8 cellular contexts compared by ENCODE assay signal in genomic region chr5:157820593-157821252, GRCh38. TPM values are rescaled to one million over a fixed set of nuclear protein-coding genes. Genes with fewer than 3 reads are reported as not detected.
DNase-seq lines count a peak whose midpoint lies in the region; ATAC-seq and TF ChIP-seq lines count a peak whose summit lies in the region.

No MANE protein-coding gene starts in this region.

- H3K4me1 Mint-ChIP-seq in CD4-positive, CD25-positive, alpha-beta regulatory T cell: peaks cover 28 to 55% (median 44%) of the 10 kb centered on the region in 4 donors
- H3K4me1 Mint-ChIP-seq in GM23338 (peaks cover 25% of the 10 kb centered on the region), nephron (peaks cover 34% of the 10 kb centered on the region)

- peak in 1 of 2 donors; percentile 52 for ATAC-seq in CD4-positive, CD25-positive, alpha-beta regulatory T cell (ENCODE audit: low read depth in 2 of 2)
- ATAC-seq in GM23338 (peak; percentile 35; the same call in 1 of the 3 replicates), HG02588 (IDR thresholded peaks at IDR 0.05; ENCODE audit: unreplicated experiment) (no peak)

- no peak overlapping the region for H3K4me3 ChIP-seq in CD4-positive, CD25-positive, alpha-beta regulatory T cell (ENCODE audit: low read depth, low read length)
- H3K4me3 ChIP-seq in GM23338: no peak overlapping the region
- H3K4me3 ChIP-seq in dorsolateral prefrontal cortex: no peak overlapping the region

- peak overlapping the region in 2 of 3 donors; percentile 56 to 82 for H3K27ac Mint-ChIP-seq in CD4-positive, CD25-positive, alpha-beta regulatory T cell
- peak overlapping the region; percentile 61 for H3K27ac Mint-ChIP-seq in GM23338
- peak overlapping the region; percentile 82 to 91 (median 85) for H3K27ac Mint-ChIP-seq in nephron

- peaks cover 8% of the 10 kb centered on the region for H3K4me1 ChIP-seq in CD4-positive, CD25-positive, alpha-beta regulatory T cell (ENCODE audit: control insufficient read depth, insufficient read depth, low read length, poor library complexity, severe bottlenecking)
- peaks cover 10% of the 10 kb centered on the region for H3K4me1 ChIP-seq in GM23338 (ENCODE audit: insufficient read depth)

- peaks cover 20% of the 10 kb centered on the region for H3K36me3 Mint-ChIP-seq in CD4-positive, CD25-positive, alpha-beta regulatory T cell
- peaks cover 7% of the 10 kb centered on the region; the same call in 2 of the 3 replicates for H3K36me3 Mint-ChIP-seq in GM23338 (ENCODE audit: low read depth)
- H3K36me3 Mint-ChIP-seq in nephron (ENCODE audit: low read depth): peaks cover 11% of the 10 kb centered on the region

- H3K36me3 ChIP-seq in CD4-positive, CD25-positive, alpha-beta regulatory T cell (ENCODE audit: control insufficient read depth, insufficient read depth, low read length): peaks cover 5% of the 10 kb centered on the region
- no peaks in the 10 kb centered on the region for H3K36me3 ChIP-seq in GM23338 (ENCODE audit: insufficient read depth)

- peaks cover 20% of the 10 kb centered on the region for H4K20me1 ChIP-seq in GM23338 (replicated peaks; ENCODE audit: insufficient read depth)

- no peaks in the 10 kb centered on the region for H3K9me2 ChIP-seq in GM23338 (ENCODE audit: insufficient read depth)

- H3K4me3 Mint-ChIP-seq in CD4-positive, CD25-positive, alpha-beta regulatory T cell: no peak overlapping the region
- H3K4me3 Mint-ChIP-seq in GM23338: no peak overlapping the region
- no peak overlapping the region for H3K4me3 Mint-ChIP-seq in nephron

- TF ChIP-seq CTCF in GM23338 (conservative IDR thresholded peaks at IDR 0.05; ENCODE audit: low read depth in 2 of 2): peak; percentile 52 to 76
- TF ChIP-seq CTCF in dorsolateral prefrontal cortex (IDR thresholded peaks at IDR 0.05 in 54 of 56, conservative IDR thresholded peaks at IDR 0.05 in 2 of 56; ENCODE audit: low read depth in 1 of 56, partially characterized antibody in 56 of 56): peak; percentile 25 to 71 (median 55)
- TF ChIP-seq CTCF in nephron (IDR thresholded peaks at IDR 0.05; ENCODE audit: unreplicated experiment in 3 of 3): peak; percentile 49 to 71 (median 52)

- no peak overlapping the region for H2AFZ ChIP-seq in GM23338

- H3K9me3 ChIP-seq in CD4-positive, CD25-positive, alpha-beta regulatory T cell (ENCODE audit: control insufficient read depth in 2 of 2, low read length in 2 of 2): no peaks in the 10 kb centered on the region

- H3K27ac ChIP-seq in CD4-positive, CD25-positive, alpha-beta regulatory T cell (ENCODE audit: insufficient read depth, low read length, poor library complexity, severe bottlenecking): no peak overlapping the region
- H3K27ac ChIP-seq in GM23338 (ENCODE audit: low read depth) (no peak overlapping the region), dorsolateral prefrontal cortex (peak overlapping the region in 2 of 59 donors; percentile 16 to 33)

- H3K4me2 ChIP-seq in GM23338: no peak overlapping the region

- no peaks in the 10 kb centered on the region for H3K27me3 ChIP-seq in CD4-positive, CD25-positive, alpha-beta regulatory T cell (ENCODE audit: control insufficient read depth, insufficient read depth, low read length)
- H3K27me3 ChIP-seq in GM23338 (ENCODE audit: insufficient read depth): no peaks in the 10 kb centered on the region
- no peaks in the 10 kb centered on the region for H3K27me3 ChIP-seq in dorsolateral prefrontal cortex

- peak in 2 of 3 donors; percentile 29 to 69 for DNase-seq in CD4-positive, CD25-positive, alpha-beta regulatory T cell
- peak; percentile 75 for DNase-seq in GM23338 (ENCODE audit: low spot score)
- peak; percentile 72 for DNase-seq in OCI-M1 (lab: John Stamatoyannopoulos, UW)
- DNase-seq in dorsolateral prefrontal cortex: no peak
- no peak for DNase-seq in activated effector memory CD4-positive, alpha-beta T cell treated with anti-CD3 and anti-CD28 coated beads, Interleukin-2, amount 50 U/mL, for 16 hours
- DNase-seq in ecto neural progenitor cell (ENCODE audit: low spot score): no peak

- peaks cover 91% of the 10 kb centered on the region for H3K79me2 ChIP-seq in GM23338 (replicated peaks; ENCODE audit: insufficient read depth)

- no peaks in the 10 kb centered on the region for H3F3A ChIP-seq in GM23338 (replicated peaks; ENCODE audit: low read depth)

- H3K9me3 Mint-ChIP-seq in CD4-positive, CD25-positive, alpha-beta regulatory T cell: peaks cover 0 to 3% (median 0%) of the 10 kb centered on the region in 7 donors
- no peaks in the 10 kb centered on the region for H3K9me3 Mint-ChIP-seq in GM23338
- H3K9me3 Mint-ChIP-seq in nephron: no peaks in the 10 kb centered on the region

- intact Hi-C loops in dorsolateral prefrontal cortex (cut with DNase I): loop anchor here (2.0 to 10.0 kb wide), 4 partner anchors 37 to 1284 kb away; partner anchors contain the start of gene CLINT1 (in 1 of the 2)

- H3K27me3 Mint-ChIP-seq in CD4-positive, CD25-positive, alpha-beta regulatory T cell: no peaks in the 10 kb centered on the region
- H3K27me3 Mint-ChIP-seq in GM23338 (ENCODE audit: insufficient read depth, low read depth, poor library complexity): no peaks in the 10 kb centered on the region
- no peaks in the 10 kb centered on the region for H3K27me3 Mint-ChIP-seq in nephron (ENCODE audit: low read depth)

TF ChIP-seq in GM23338, 12 proteins besides CTCF, POLR2A, EP300 and RAD21 (continues in another document):
- TF ChIP-seq, protein P1, sequence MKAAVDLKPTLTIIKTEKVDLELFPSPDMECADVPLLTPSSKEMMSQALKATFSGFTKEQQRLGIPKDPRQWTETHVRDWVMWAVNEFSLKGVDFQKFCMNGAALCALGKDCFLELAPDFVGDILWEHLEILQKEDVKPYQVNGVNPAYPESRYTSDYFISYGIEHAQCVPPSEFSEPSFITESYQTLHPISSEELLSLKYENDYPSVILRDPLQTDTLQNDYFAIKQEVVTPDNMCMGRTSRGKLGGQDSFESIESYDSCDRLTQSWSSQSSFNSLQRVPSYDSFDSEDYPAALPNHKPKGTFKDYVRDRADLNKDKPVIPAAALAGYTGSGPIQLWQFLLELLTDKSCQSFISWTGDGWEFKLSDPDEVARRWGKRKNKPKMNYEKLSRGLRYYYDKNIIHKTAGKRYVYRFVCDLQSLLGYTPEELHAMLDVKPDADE (IDR thresholded peaks at IDR 0.05): no peak
- TF ChIP-seq EZH2 (IDR thresholded peaks at IDR 0.05; ENCODE audit: low read depth, unreplicated experiment) (no peak), JUNB (IDR thresholded peaks at IDR 0.05; ENCODE audit: unreplicated experiment) (no peak), NANOG (IDR thresholded peaks at IDR 0.05; ENCODE audit: borderline replicate concordance) (no peak), ZNF114 (CRISPR knock-in tag; IDR thresholded peaks at IDR 0.05) (no peak), ZNF331 (CRISPR knock-in tag; IDR thresholded peaks at IDR 0.05; ENCODE audit: low read depth) (no peak)

RNA-seq across cellular contexts. Expression of gene CLINT1, which starts 38.2 kb away (rescaled TPM):
- total RNA-seq in CD4-positive, CD25-positive, alpha-beta regulatory T cell: 111 TPM
- 100 to 1,000 TPM in 3 of 4 donors, 10 to 100 TPM in 1; 93.2 to 126 (median 111) TPM for polyA plus RNA-seq in CD4-positive, CD25-positive, alpha-beta regulatory T cell
- total RNA-seq in GM23338 (2014; rRNA removed; shearing (Covaris generic)): 82.1 and 101 TPM in 2 replicates
- 66.3 and 71.7 TPM in 2 replicates for polyA plus RNA-seq in GM23338 (2016; fragmentation: Nextera tagmentation; extraction: Ambion mirVana)
- 10 to 100 TPM; 30.7 to 54.6 (median 40.7) TPM for total RNA-seq in dorsolateral prefrontal cortex

Comparison
In these comparisons a context has a peak if more than half of its experiments do, and no peak if none do; other contexts are left out.
1. DNase-seq: peak in CD4-positive, CD25-positive, alpha-beta regulatory T cell (2 of 3), GM23338 (single experiment) and OCI-M1 (single experiment); none in dorsolateral prefrontal cortex (0 of 10), activated effector memory CD4-positive, alpha-beta T cell treated with anti-CD3 and anti-CD28 coated beads, Interleukin-2, amount 50 U/mL, for 16 hours (single experiment) and ecto neural progenitor cell (single experiment).
2. Peak in every context shown above with its lines, with median percentiles within 50 percentile points of each other: H3K27ac Mint-ChIP-seq and CTCF ChIP-seq.